16 cellular contexts compared by ENCODE assay signal in genomic region chr1:29183287-29183686, GRCh38. TPM values are rescaled to one million over a fixed set of nuclear protein-coding genes. Genes with fewer than 3 reads are reported as not detected.
A peak's percentile ranks its signal among the peaks of the same experiment; 100 is the strongest.
DNase-seq lines count a peak whose midpoint lies in the region; ATAC-seq, FAIRE-seq and TF ChIP-seq lines count a peak whose summit lies in the region.
"Had no signal": no experiment of that assay in that cellular context is flagged by ENCODE, and none has a peak within 500 bp of the region (broad histone marks: within the 10 kb centered on the region; RNA-seq: fewer than 3 reads in every experiment).

No MANE protein-coding gene starts in this region.

- H3K9me3 ChIP-seq in OCI-LY7 (ENCODE audit: low read length): no peaks in the 10 kb centered on the region
- H3K9me3 ChIP-seq: left ventricle myocardium inferior, vagina had no signal

- H3K36me3 ChIP-seq in OCI-LY7 (ENCODE audit: insufficient read depth, low read length): peaks cover 28% of the 10 kb centered on the region

- TF ChIP-seq CTCF in OCI-LY7 (conservative IDR thresholded peaks at IDR 0.05; ENCODE audit: low read length): no peak

- no peak overlapping the region for H3K27ac ChIP-seq in OCI-LY7 (ENCODE audit: low read depth, low read length, poor library complexity, severe bottlenecking)

- peaks cover 26% of the 10 kb centered on the region for H4K20me1 ChIP-seq in OCI-LY7 (ENCODE audit: insufficient read depth, low read length)

- peaks cover 25% of the 10 kb centered on the region for H3K36me3 Mint-ChIP-seq in stimulated activated naive CD8-positive, alpha-beta T cell treated with anti-CD3 and anti-CD28 coated beads, Interleukin-15, Interleukin-2, amounts not matched to agents 100 ng/mL and 50 ng/mL, for 24 hours (ENCODE audit: low read depth)
- peaks cover 35% of the 10 kb centered on the region for H3K36me3 Mint-ChIP-seq in effector memory CD8-positive, alpha-beta T cell (ENCODE audit: insufficient read depth)

- no peak for DNase-seq in stimulated activated naive CD8-positive, alpha-beta T cell treated with anti-CD3 and anti-CD28 coated beads, Interleukin-15, amount 100 ng/mL, for 72 hours
- DNase-seq in OCI-LY7 (ENCODE audit: low spot score) (no peak), H4 (ENCODE audit: low spot score) (no peak), putamen (ENCODE audit: low spot score) (no peak), urothelium cell line (ENCODE audit: low spot score) (no peak)
- DNase-seq in effector memory CD8-positive, alpha-beta T cell: no peak
- DNase-seq: dermis blood vessel endothelial cell; left ventricle myocardium inferior; NCI-H1436; NCI-H510A treated with DMSO at 0.1 percent for 48 hours; stimulated activated CD4-positive, alpha-beta T cell treated with anti-CD3 and anti-CD28 coated beads, Interleukin-4, amount 100 ng/mL, for 24 hours had no signal

- no peak for FAIRE-seq in urothelium cell line (lab: Jason Lieb, UNC)
- FAIRE-seq: astrocyte had no signal

- POLR2A ChIA-PET in OCI-LY7 (lab: Charles Lee): interaction anchor here (0.7 to 1.1 kb wide), 2 partner anchors 17 to 30 kb away, joined by 3 to 5 read pairs; no protein-coding TSS in a partner anchor

- H3K9me3 Mint-ChIP-seq in stimulated activated naive CD8-positive, alpha-beta T cell treated with anti-CD3 and anti-CD28 coated beads, Interleukin-15, Interleukin-2, amounts not matched to agents 100 ng/mL and 50 ng/mL, for 24 hours: no peaks in the 10 kb centered on the region
- no peaks in the 10 kb centered on the region for H3K9me3 Mint-ChIP-seq in stimulated activated naive CD8-positive, alpha-beta T cell treated with anti-CD3 and anti-CD28 coated beads, Interleukin-15, amount 100 ng/mL, for 72 hours
- no peaks in the 10 kb centered on the region for H3K9me3 Mint-ChIP-seq in effector memory CD8-positive, alpha-beta T cell

- no peaks in the 10 kb centered on the region for H3K27me3 Mint-ChIP-seq in stimulated activated naive CD8-positive, alpha-beta T cell treated with anti-CD3 and anti-CD28 coated beads, Interleukin-15, Interleukin-2, amounts not matched to agents 100 ng/mL and 50 ng/mL, for 24 hours
- no peaks in the 10 kb centered on the region for H3K27me3 Mint-ChIP-seq in stimulated activated naive CD8-positive, alpha-beta T cell treated with anti-CD3 and anti-CD28 coated beads, Interleukin-15, amount 100 ng/mL, for 72 hours
- H3K27me3 Mint-ChIP-seq in effector memory CD8-positive, alpha-beta T cell: no peaks in the 10 kb centered on the region

- H3K4me2 ChIP-seq in OCI-LY7 (ENCODE audit: low read length): no peak overlapping the region; the same call in 1 of the 2 replicates

- H3K4me3 Mint-ChIP-seq in stimulated activated naive CD8-positive, alpha-beta T cell treated with anti-CD3 and anti-CD28 coated beads, Interleukin-15, Interleukin-2, amounts not matched to agents 100 ng/mL and 50 ng/mL, for 24 hours: peak overlapping the region; percentile 96
- peak overlapping the region in 1 of 2 donors; percentile 95 for H3K4me3 Mint-ChIP-seq in stimulated activated naive CD8-positive, alpha-beta T cell treated with anti-CD3 and anti-CD28 coated beads, Interleukin-15, amount 100 ng/mL, for 72 hours
- H3K4me3 Mint-ChIP-seq in effector memory CD8-positive, alpha-beta T cell: peak overlapping the region; percentile 88 to 90

- peaks cover 38% of the 10 kb centered on the region for H3K4me1 Mint-ChIP-seq in stimulated activated naive CD8-positive, alpha-beta T cell treated with anti-CD3 and anti-CD28 coated beads, Interleukin-15, Interleukin-2, amounts not matched to agents 100 ng/mL and 50 ng/mL, for 24 hours (ENCODE audit: low read depth)
- H3K4me1 Mint-ChIP-seq in stimulated activated naive CD8-positive, alpha-beta T cell treated with anti-CD3 and anti-CD28 coated beads, Interleukin-15, amount 100 ng/mL, for 72 hours: peaks cover 27% of the 10 kb centered on the region
- H3K4me1 Mint-ChIP-seq in effector memory CD8-positive, alpha-beta T cell (ENCODE audit: low read depth in 2 of 2): peaks cover 25 to 32% of the 10 kb centered on the region in 2 donors

- H2AFZ ChIP-seq in OCI-LY7 (ENCODE audit: low read length): peak overlapping the region; percentile 92; the same call in 1 of the 2 replicates

- no peaks in the 10 kb centered on the region for H3K9me2 ChIP-seq in OCI-LY7 (ENCODE audit: insufficient read depth, low read length)

- H3K27ac Mint-ChIP-seq in stimulated activated naive CD8-positive, alpha-beta T cell treated with anti-CD3 and anti-CD28 coated beads, Interleukin-15, Interleukin-2, amounts not matched to agents 100 ng/mL and 50 ng/mL, for 24 hours: peak overlapping the region; percentile 33
- H3K27ac Mint-ChIP-seq in stimulated activated naive CD8-positive, alpha-beta T cell treated with anti-CD3 and anti-CD28 coated beads, Interleukin-15, amount 100 ng/mL, for 72 hours: no peak overlapping the region
- H3K27ac Mint-ChIP-seq in effector memory CD8-positive, alpha-beta T cell: no peak overlapping the region

- H3K79me2 ChIP-seq in OCI-LY7 (ENCODE audit: insufficient read depth, low read depth, low read length): peaks cover 33% of the 10 kb centered on the region

- H3K4me3 ChIP-seq in OCI-LY7 (ENCODE audit: low read depth, low read length, poor library complexity, severe bottlenecking): no peak overlapping the region

- no TSS peak for BruUV-seq in OCI-LY7 (replicated peaks; lab: Mats Ljungman, UMichigan)

- intact Hi-C loops in OCI-LY7 (cut with micrococcal nuclease; ENCODE audit: unreplicated experiment): loop anchor here (5.0 kb wide), 2 partner anchors 301 to 671 kb away; no protein-coding TSS in a partner anchor

- no peak for ATAC-seq in stimulated activated naive CD8-positive, alpha-beta T cell treated with anti-CD3 and anti-CD28 coated beads, Interleukin-15, amount 100 ng/mL, for 72 hours
- ATAC-seq in effector memory CD8-positive, alpha-beta T cell (replicated peaks): no peak
- ATAC-seq in HG02938 (IDR thresholded peaks at IDR 0.05; ENCODE audit: unreplicated experiment): no peak
- ATAC-seq: sciatic nerve had no signal

- CTCF ChIA-PET in OCI-LY7 (lab: Charles Lee; ENCODE audit: unreplicated experiment): no interaction called here

- H3K4me1 ChIP-seq in OCI-LY7 (ENCODE audit: insufficient read depth, low read length, poor library complexity, severe bottlenecking): peaks cover 25% of the 10 kb centered on the region

RNA-seq across cellular contexts. Expression of gene SRSF4, which starts 1.6 kb away (rescaled TPM):
- total RNA-seq in OCI-LY7 (2014; rRNA removed; shearing (Covaris generic)): 52.8 and 68.6 TPM in 2 replicates
- 122 and 130 TPM in 2 replicates for total RNA-seq in OCI-LY7 (2022)
- 28.9 and 29.3 TPM in 2 replicates for total RNA-seq in H4 (2014; rRNA removed; shearing (Covaris generic))

RNA-seq across cellular contexts. Expression of gene MECR, which starts 47.4 kb away (rescaled TPM):
- 27.2 and 33.5 TPM in 2 replicates for total RNA-seq in OCI-LY7 (2014; rRNA removed; shearing (Covaris generic))
- 30.0 and 33.3 TPM in 2 replicates for total RNA-seq in OCI-LY7 (2022)
- 29.0 and 32.3 TPM in 2 replicates for total RNA-seq in H4 (2014; rRNA removed; shearing (Covaris generic))

RNA-seq across cellular contexts. Expression of gene PTPRU, which starts 53.0 kb away (rescaled TPM):
- total RNA-seq in OCI-LY7 (2014; rRNA removed; shearing (Covaris generic)): 2.5 and 7.3 TPM in 2 replicates
- total RNA-seq in OCI-LY7 (2022): 3.3 and 4.6 TPM in 2 replicates
- total RNA-seq in H4 (2014; rRNA removed; shearing (Covaris generic)): 16.2 and 18.3 TPM in 2 replicates

RNA-seq across cellular contexts. Expression of gene TMEM200B, which starts 59.6 kb away (rescaled TPM):
- not detected in 2 replicates for total RNA-seq in OCI-LY7 (2014; rRNA removed; shearing (Covaris generic))
- not detected in 2 replicates for total RNA-seq in OCI-LY7 (2022)
- 0.08 and 0.17 TPM in 2 replicates for total RNA-seq in H4 (2014; rRNA removed; shearing (Covaris generic))
